In genomic region chr19:1911995-1912394, GRCh38 we compare ENCODE assay signal across 24 cellular contexts. TPM values are rescaled to one million over a fixed set of nuclear protein-coding genes. Genes with fewer than 3 reads are reported as not detected.
DNase-seq lines count a peak whose midpoint lies in the region; ATAC-seq, FAIRE-seq and TF ChIP-seq lines count a peak whose summit lies in the region.
"Had no signal": no experiment of that assay in that cellular context is flagged by ENCODE, and none has a peak within 500 bp of the region (broad histone marks: within the 10 kb centered on the region; RNA-seq: fewer than 3 reads in every experiment).

No MANE protein-coding gene starts in this region.

- no peaks in the 10 kb centered on the region for H3F3A ChIP-seq in GM23338 (replicated peaks; ENCODE audit: low read depth)

- H3K4me3 ChIP-seq in GM23338 (no peak overlapping the region), small intestine (ENCODE audit: low read depth in 1 of 2, low read length in 2 of 2) (no peak overlapping the region), kidney (ENCODE audit: low read length in 2 of 2) (no peak overlapping the region)
- H3K4me3 ChIP-seq: BLaER1, MG63, SJCRH30 had no signal

- H3K4me1 ChIP-seq in GM23338 (ENCODE audit: insufficient read depth): no peaks in the 10 kb centered on the region
- H3K4me1 ChIP-seq in small intestine (ENCODE audit: control insufficient read depth in 2 of 2, insufficient read depth in 1 of 2, low read depth in 1 of 2, low read length in 1 of 2): peaks cover 3% of the 10 kb centered on the region in 2 donors
- peaks cover 0 to 22% of the 10 kb centered on the region in 2 donors for H3K4me1 ChIP-seq in kidney (ENCODE audit: control insufficient read depth in 1 of 2, insufficient read depth in 1 of 2, low read depth in 1 of 2, low read length in 2 of 2)

- WGBS in small intestine, 3 donors: 54 to 82% (median 65%) methylated on average over 31 to 37 of the region's 37 CpGs

- peak; percentile 41 for DNase-seq in GM23338 (ENCODE audit: low spot score)
- DNase-seq in LoVo (ENCODE audit: low spot score): peak; percentile 33
- peak; percentile 88 to 95 for DNase-seq in left colon
- DNase-seq in small intestine: peak; percentile 66
- no peak for DNase-seq in kidney
- no peak for DNase-seq in medulla oblongata (ENCODE audit: extremely low spot score)
- DNase-seq in MV-4-11 (lab: John Stamatoyannopoulos, UW): no peak
- DNase-seq: CD4-positive, alpha-beta T cell; COR-L47; DMS 273 treated with DMSO at 0.1 percent for 48 hours; GOT3; HCEC 1CT; Kasumi-1; MG63; NCI-H1048; NCI-H1417 treated with DMSO at 0.1 percent for 48 hours; NCI-H2029; NCI-H345; NCI-H524; NCI-H774; NK-92 treated with Interleukin-12 subunit alpha and Interleukin-12 subunit beta, amount 100 ng/mL, for 24 hours; SJCRH30 had no signal

- no peaks in the 10 kb centered on the region for H3K27me3 ChIP-seq in GM23338 (ENCODE audit: insufficient read depth)
- no peaks in the 10 kb centered on the region for H3K27me3 ChIP-seq in small intestine (ENCODE audit: control insufficient read depth in 2 of 2, insufficient read depth in 2 of 2, low read length in 2 of 2)
- H3K27me3 ChIP-seq: BLaER1, MG63, SJCRH30 had no signal

- FAIRE-seq in small intestine (lab: Jason Lieb, UNC) (no peak), kidney (lab: Jason Lieb, UNC) (no peak)
- FAIRE-seq: GM18507 had no signal

- intact Hi-C loops in left colon (cut with DNase I, micrococcal nuclease): no loop called here
- intact Hi-C loops in kidney (cut with DNase I): no loop called here

- H4K20me1 ChIP-seq in GM23338 (replicated peaks; ENCODE audit: insufficient read depth): peaks cover 4% of the 10 kb centered on the region

- no peak overlapping the region for H3K27ac Mint-ChIP-seq in GM23338
- H3K27ac Mint-ChIP-seq: CD4-positive, alpha-beta T cell had no signal

- H3K4me2 ChIP-seq in GM23338: no peak overlapping the region
- H3K4me2 ChIP-seq: BLaER1 had no signal

- peaks cover 6% of the 10 kb centered on the region for H3K27me3 Mint-ChIP-seq in GM23338 (ENCODE audit: insufficient read depth, low read depth, poor library complexity)
- H3K27me3 Mint-ChIP-seq: CD4-positive, alpha-beta T cell had no signal

- no peaks in the 10 kb centered on the region for H3K9me3 Mint-ChIP-seq in GM23338
- H3K9me3 Mint-ChIP-seq: CD4-positive, alpha-beta T cell had no signal

- H3K36me3 Mint-ChIP-seq in GM23338 (ENCODE audit: low read depth): peaks cover 19% of the 10 kb centered on the region

- H3K79me2 ChIP-seq in GM23338 (replicated peaks; ENCODE audit: insufficient read depth): peaks cover 62% of the 10 kb centered on the region

- no peak overlapping the region for H3K27ac ChIP-seq in GM23338 (ENCODE audit: low read depth)
- H3K27ac ChIP-seq in small intestine (ENCODE audit: low read depth in 1 of 2, low read length in 1 of 2): no peak overlapping the region
- H3K27ac ChIP-seq in kidney (ENCODE audit: low read depth in 2 of 2, low read length in 2 of 2): no peak overlapping the region
- H3K27ac ChIP-seq: SJCRH30 had no signal

- no peak overlapping the region for H2AFZ ChIP-seq in GM23338

- H3K36me3 ChIP-seq in GM23338 (ENCODE audit: insufficient read depth) (no peaks in the 10 kb centered on the region), small intestine (ENCODE audit: control insufficient read depth in 2 of 2, insufficient read depth in 2 of 2, low read length in 2 of 2) (peaks cover 0 to 9% of the 10 kb centered on the region in 2 donors), kidney (ENCODE audit: control insufficient read depth in 1 of 2, insufficient read depth in 2 of 2, low read length in 2 of 2) (no peaks in the 10 kb centered on the region)
- H3K36me3 ChIP-seq: MG63 had no signal

- ATAC-seq in GM23338 (no peak; the same call in 2 of the 3 replicates), left colon (peak; percentile 69)

- no peak for TF ChIP-seq CTCF in GM23338 (conservative IDR thresholded peaks at IDR 0.05; ENCODE audit: low read depth in 2 of 2)
- no peak for TF ChIP-seq CTCF in kidney (IDR thresholded peaks at IDR 0.05; ENCODE audit: borderline replicate concordance, extremely low read depth, insufficient read depth)

- H3K9me3 ChIP-seq in small intestine (ENCODE audit: control insufficient read depth, low read depth): no peaks in the 10 kb centered on the region
- no peaks in the 10 kb centered on the region for H3K9me3 ChIP-seq in kidney (ENCODE audit: control insufficient read depth in 1 of 2, low read length in 2 of 2)
- H3K9me3 ChIP-seq: BLaER1, MG63, SJCRH30 had no signal

- H3K9me2 ChIP-seq in GM23338 (ENCODE audit: insufficient read depth): no peaks in the 10 kb centered on the region

- no peak overlapping the region for H3K9ac ChIP-seq in kidney (ENCODE audit: low read length in 2 of 2)
- H3K9ac ChIP-seq: BLaER1 had no signal

- no peak overlapping the region for H3K4me3 Mint-ChIP-seq in GM23338
- H3K4me3 Mint-ChIP-seq: CD4-positive, alpha-beta T cell had no signal

- H3K4me1 Mint-ChIP-seq in GM23338: 0 out of 3 replicates have a peak, but pooled peaks cover 2% of the 10 kb centered on the region

TF ChIP-seq in GM23338, 12 proteins besides CTCF, POLR2A, EP300 and RAD21 (continues in another document):
- TF ChIP-seq ZNF331 (CRISPR knock-in tag; IDR thresholded peaks at IDR 0.05; ENCODE audit: low read depth): no peak
- no peak for TF ChIP-seq EZH2phosphoT487 (IDR thresholded peaks at IDR 0.05; ENCODE audit: unreplicated experiment)
- no peak for TF ChIP-seq STAT1 (IDR thresholded peaks at IDR 0.05; ENCODE audit: unreplicated experiment)
- no peak for TF ChIP-seq EZH2 (IDR thresholded peaks at IDR 0.05; ENCODE audit: low read depth, unreplicated experiment)
- TF ChIP-seq NANOG (IDR thresholded peaks at IDR 0.05; ENCODE audit: borderline replicate concordance): no peak
- TF ChIP-seq CREB1 (CRISPR knock-in tag; IDR thresholded peaks at IDR 0.05; ENCODE audit: low read depth): no peak
- TF ChIP-seq, protein P1, sequence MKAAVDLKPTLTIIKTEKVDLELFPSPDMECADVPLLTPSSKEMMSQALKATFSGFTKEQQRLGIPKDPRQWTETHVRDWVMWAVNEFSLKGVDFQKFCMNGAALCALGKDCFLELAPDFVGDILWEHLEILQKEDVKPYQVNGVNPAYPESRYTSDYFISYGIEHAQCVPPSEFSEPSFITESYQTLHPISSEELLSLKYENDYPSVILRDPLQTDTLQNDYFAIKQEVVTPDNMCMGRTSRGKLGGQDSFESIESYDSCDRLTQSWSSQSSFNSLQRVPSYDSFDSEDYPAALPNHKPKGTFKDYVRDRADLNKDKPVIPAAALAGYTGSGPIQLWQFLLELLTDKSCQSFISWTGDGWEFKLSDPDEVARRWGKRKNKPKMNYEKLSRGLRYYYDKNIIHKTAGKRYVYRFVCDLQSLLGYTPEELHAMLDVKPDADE (IDR thresholded peaks at IDR 0.05): no peak

RNA-seq across cellular contexts. Expression of gene ADAT3, which starts 6.8 kb away (rescaled TPM):
- 10.6 and 12.4 TPM in 2 replicates for total RNA-seq in GM23338 (2014; rRNA removed; shearing (Covaris generic))
- polyA plus RNA-seq in GM23338 (2016; fragmentation: Nextera tagmentation; extraction: Ambion mirVana) (7.8 and 7.9 TPM in 2 replicates), small intestine (10 to 100 TPM; 10.4 to 38.1 (median 35.8) TPM), kidney (ENCODE audit: insufficient read depth, low read depth, low replicate concordance) (6.1 TPM)
- total RNA-seq in left colon (10 to 100 TPM; 19.1 to 29.1 TPM), kidney (10.3 TPM)

RNA-seq across cellular contexts. Expression of gene SCAMP4, which starts 6.8 kb away (rescaled TPM):
- 87.0 and 106 TPM in 2 replicates for total RNA-seq in GM23338 (2014; rRNA removed; shearing (Covaris generic))
- polyA plus RNA-seq in GM23338 (2016; fragmentation: Nextera tagmentation; extraction: Ambion mirVana) (35.5 and 39.4 TPM in 2 replicates), small intestine (10 to 100 TPM; 31.3 to 39.4 (median 36.9) TPM), kidney (ENCODE audit: insufficient read depth, low read depth, low replicate concordance) (49.5 TPM)
- total RNA-seq in left colon (10 to 100 TPM; 56.3 to 76.5 TPM), kidney (90.1 TPM)

RNA-seq across cellular contexts. Expression of gene ABHD17A, which starts 26.7 kb away (rescaled TPM):
- 68.8 and 99.9 TPM in 2 replicates for total RNA-seq in GM23338 (2014; rRNA removed; shearing (Covaris generic))
- polyA plus RNA-seq in GM23338 (2016; fragmentation: Nextera tagmentation; extraction: Ambion mirVana): 34.2 and 37.1 TPM in 2 replicates
- total RNA-seq in left colon: 10 to 100 TPM; 61.5 to 63.5 TPM
- 10 to 100 TPM; 52.6 to 79.6 (median 71.3) TPM for polyA plus RNA-seq in small intestine
- total RNA-seq in kidney: 63.8 TPM
- polyA plus RNA-seq in kidney (ENCODE audit: insufficient read depth, low read depth, low replicate concordance): 65.1 TPM

RNA-seq across cellular contexts. Expression of gene CSNK1G2, which starts 29.0 kb away (rescaled TPM):
- 113 and 147 TPM in 2 replicates for total RNA-seq in GM23338 (2014; rRNA removed; shearing (Covaris generic))
- polyA plus RNA-seq in GM23338 (2016; fragmentation: Nextera tagmentation; extraction: Ambion mirVana) (39.6 and 55.9 TPM in 2 replicates), small intestine (10 to 100 TPM; 31.3 to 52.8 (median 35.7) TPM), kidney (ENCODE audit: insufficient read depth, low read depth, low replicate concordance) (33.1 TPM)
- total RNA-seq in left colon (10 to 100 TPM; 51.4 to 74.1 TPM), kidney (66.2 TPM)

RNA-seq across cellular contexts. Expression of gene KLF16, which starts 48.6 kb away (rescaled TPM):
- total RNA-seq in GM23338 (2014; rRNA removed; shearing (Covaris generic)): 20.2 and 22.0 TPM in 2 replicates
- polyA plus RNA-seq in GM23338 (2016; fragmentation: Nextera tagmentation; extraction: Ambion mirVana) (8.9 and 12.3 TPM in 2 replicates), small intestine (10 to 100 TPM in 2 of 3 donors, 1 to 10 TPM in 1; 7.8 to 14.6 (median 13.3) TPM), kidney (ENCODE audit: insufficient read depth, low read depth, low replicate concordance) (10.4 TPM)
- total RNA-seq in left colon (10 to 100 TPM; 30.6 to 35.9 TPM), kidney (22.2 TPM)

Comparison
In these comparisons a context has a peak if more than half of its experiments do, and no peak if none do; other contexts are left out.
1. DNase-seq: peak in GM23338 (single experiment), LoVo (single experiment), left colon (2 of 2) and small intestine (single experiment); none in kidney (single experiment), medulla oblongata (single experiment) and MV-4-11 (single experiment).